ENCODE assay signal across 5 cellular contexts in genomic region chr22:33162196-33162595, GRCh38.
"Had no signal": no experiment of that assay in that cellular context is flagged by ENCODE, and none has a peak within 500 bp of the region (broad histone marks: within the 10 kb centered on the region; RNA-seq: fewer than 3 reads in every experiment).

No MANE protein-coding gene starts in this region.

- DNase-seq: GM23248, GOT3, H7, HFFc6, IMR-90 had no signal
